In genomic region chr18:8794133-8794986, GRCh38 we compare ENCODE assay signal across 11 cellular contexts.
DNase-seq lines count a peak whose midpoint lies in the region; ATAC-seq, FAIRE-seq and TF ChIP-seq lines count a peak whose summit lies in the region.
"Had no signal": no experiment of that assay in that cellular context is flagged by ENCODE, and none has a peak within 500 bp of the region (broad histone marks: within the 10 kb centered on the region; RNA-seq: fewer than 3 reads in every experiment).

No MANE protein-coding gene starts in this region.

- TF ChIP-seq POLR2A in H1 (IDR thresholded peaks at IDR 0.05; ENCODE audit: control extremely low read depth in 1 of 2, low read depth in 2 of 2, low read length in 2 of 2): no peak

- H3K36me3 ChIP-seq in PC-3 (ENCODE audit: low read depth, low read length) (peaks cover 10% of the 10 kb centered on the region; the same call in 1 of the 2 replicates), H1 (ENCODE audit: control insufficient read depth in 2 of 4, insufficient read depth in 4 of 4, low read length in 3 of 4) (peaks cover 0 to 16% (median 10%) of the 10 kb centered on the region in 4 experiments; a peak in 6 of 8 replicates), neuronal stem cell (replicated peaks in 1 of 2; ENCODE audit: control insufficient read depth in 2 of 2, insufficient read depth in 2 of 2, low read length in 2 of 2) (peaks cover 0 to 14% of the 10 kb centered on the region in 2 donors)

- DNase-seq in EL (peak; percentile 78), PC-3 (peak; percentile 81), H1 (ENCODE audit: low read depth in 1 of 2, low spot score in 2 of 2) (no peak), neuronal stem cell (ENCODE audit: low spot score) (no peak), GM19238 (ENCODE audit: insufficient read length, low spot score) (no peak), Right ventricle myocardium superior (no peak), NCI-H526 treated with DMSO at 0.1 percent for 48 hours (lab: John Stamatoyannopoulos, UW) (no peak)
- DNase-seq: activated effector memory CD4-positive, alpha-beta T cell treated with anti-CD3 and anti-CD28 coated beads, Interleukin-2, amount 50 U/mL, for 16 hours had no signal

- H4K8ac ChIP-seq in H1 (ENCODE audit: extremely low read depth, insufficient read depth, low read length) (no peak overlapping the region), neuronal stem cell (ENCODE audit: low read depth, low read length) (no peak overlapping the region)

- no peak overlapping the region for H4K5ac ChIP-seq in H1 (ENCODE audit: insufficient read length, low read depth, low read length)

- H3K23me2 ChIP-seq in H1 (ENCODE audit: low read depth, low read length): no peaks in the 10 kb centered on the region

- no peak overlapping the region for H2AFZ ChIP-seq in PC-3 (ENCODE audit: low read length)
- H2AFZ ChIP-seq in H1 (ENCODE audit: low read length): no peak overlapping the region
- no peak overlapping the region for H2AFZ ChIP-seq in neuronal stem cell (ENCODE audit: low read length)

- TF ChIP-seq RAD21 in H1 (IDR thresholded peaks at IDR 0.05 in 1 of 2, conservative IDR thresholded peaks at IDR 0.05 in 1 of 2; ENCODE audit: low read depth in 2 of 2, low read length in 2 of 2): no peak

- H3K56ac ChIP-seq in H1 (replicated peaks; ENCODE audit: insufficient read length, low read depth, low read length): no peak overlapping the region

- H3K4me1 ChIP-seq in PC-3 (ENCODE audit: insufficient read depth, low read length) (peaks cover 61% of the 10 kb centered on the region), H1 (replicated peaks in 1 of 4; ENCODE audit: control insufficient read depth in 3 of 4, insufficient read depth in 4 of 4, low read length in 3 of 4) (peaks cover 7 to 27% (median 16%) of the 10 kb centered on the region in 4 experiments), neuronal stem cell (ENCODE audit: control insufficient read depth in 2 of 2, insufficient read depth in 1 of 2, low read depth in 1 of 2, low read length in 2 of 2) (peaks cover 18 to 27% of the 10 kb centered on the region in 2 donors)

- H4K91ac ChIP-seq in H1 (replicated peaks; ENCODE audit: insufficient read length, low read length) (peak overlapping the region; percentile 34), neuronal stem cell (ENCODE audit: low read depth, low read length, poor library complexity) (no peak overlapping the region)

- H3K18ac ChIP-seq in H1 (ENCODE audit: extremely low read depth, low read length): no peak overlapping the region
- peak overlapping the region; percentile 79 for H3K18ac ChIP-seq in neuronal stem cell (ENCODE audit: low read length)

- H3K4ac ChIP-seq in H1 (replicated peaks; ENCODE audit: insufficient read length, low read depth, low read length): no peak overlapping the region
- H3K4ac ChIP-seq in neuronal stem cell (ENCODE audit: low read length): no peak overlapping the region

- WGBS in H1 (ENCODE audit: extremely low coverage in 1 of 2, insufficient coverage in 1 of 2, insufficient read length in 1 of 2, insufficient replicate concordance in 2 of 2, low coverage in 1 of 2, low lambda C conversion rate in 2 of 2, missing lambda C conversion rate in 1 of 2), 2 experiments: 82% methylated on average over 13 of the region's 13 CpGs; no CpG with 5 or more reads in 1 of the 2 experiments
- no CpG with 5 or more reads among the region's 13 CpGs for WGBS in neuronal stem cell (ENCODE audit: extremely low coverage in 2 of 2, insufficient read length in 2 of 2, insufficient replicate concordance in 1 of 2), 2 donors

- H2BK12ac ChIP-seq in H1 (ENCODE audit: low read depth, low read length): peak overlapping the region; percentile 64; the same call in 1 of the 2 replicates
- H2BK12ac ChIP-seq in neuronal stem cell (ENCODE audit: low read length): peak overlapping the region; percentile 19

- H3K9me3 ChIP-seq in PC-3 (ENCODE audit: low read length) (no peaks in the 10 kb centered on the region), H1 (ENCODE audit: insufficient read depth in 2 of 2, low read depth in 1 of 2, low read length in 1 of 2) (no peaks in the 10 kb centered on the region), neuronal stem cell (replicated peaks in 1 of 2; ENCODE audit: control insufficient read depth in 2 of 2, insufficient read depth in 1 of 2, low read depth in 1 of 2, low read length in 2 of 2) (no peaks in the 10 kb centered on the region)

- H3K23ac ChIP-seq in H1 (ENCODE audit: insufficient read length) (no peak overlapping the region), neuronal stem cell (ENCODE audit: low read depth, low read length, poor library complexity) (no peak overlapping the region)

- H3K79me2 ChIP-seq in PC-3 (ENCODE audit: low read length) (no peaks in the 10 kb centered on the region), H1 (ENCODE audit: control insufficient read depth in 1 of 2, insufficient read depth in 2 of 2, low read length in 2 of 2) (no peaks in the 10 kb centered on the region)

- peaks cover 4% of the 10 kb centered on the region for H3F3A ChIP-seq in PC-3 (ENCODE audit: low read length, unreplicated experiment)

- H3K27me3 ChIP-seq in PC-3 (ENCODE audit: low read length) (no peaks in the 10 kb centered on the region), H1 (replicated peaks in 1 of 4; ENCODE audit: control insufficient read depth in 3 of 4, extremely low read depth in 1 of 4, insufficient read depth in 3 of 4, low read length in 3 of 4) (no peaks in the 10 kb centered on the region), neuronal stem cell (ENCODE audit: control insufficient read depth in 3 of 3, insufficient read depth in 3 of 3, low read depth in 1 of 3, low read length in 3 of 3) (no peaks in the 10 kb centered on the region)

- H3K27ac ChIP-seq in PC-3 (ENCODE audit: low read length) (peak overlapping the region; percentile 81), H1 (ENCODE audit: low read depth, low read length) (no peak overlapping the region), neuronal stem cell (replicated peaks; ENCODE audit: low read length) (no peak overlapping the region)
- H3K27ac ChIP-seq: VCaP had no signal

- H3K14ac ChIP-seq in H1 (ENCODE audit: insufficient read length) (no peak overlapping the region), neuronal stem cell (ENCODE audit: low read length) (no peak overlapping the region)

- no peaks in the 10 kb centered on the region for H4K20me1 ChIP-seq in PC-3 (ENCODE audit: low read length)
- H4K20me1 ChIP-seq in H1 (replicated peaks in 1 of 2; ENCODE audit: control insufficient read depth in 1 of 2, insufficient read depth in 2 of 2, low read length in 2 of 2): no peaks in the 10 kb centered on the region

- POLR2A ChIA-PET in PC-3 (lab: Charles Lee; ENCODE audit: unreplicated experiment) (no interaction called here), H1 (lab: Charles Lee; ENCODE audit: partially characterized antibody) (no interaction called here)

- H3K4me3 ChIP-seq in PC-3 (ENCODE audit: low read length) (no peak overlapping the region), H1 (ENCODE audit: extremely low read depth in 1 of 4, insufficient read depth in 2 of 4, low read depth in 3 of 4, low read length in 4 of 4) (no peak overlapping the region), neuronal stem cell (ENCODE audit: low read length in 2 of 2) (no peak overlapping the region)
- H3K4me3 ChIP-seq: skin epidermis had no signal

- H2AK5ac ChIP-seq in H1 (ENCODE audit: low read depth, low read length): 0 out of 2 replicates have a peak overlapping the region, but pooled peaks have one; percentile 71
- H2AK5ac ChIP-seq in neuronal stem cell (ENCODE audit: low read depth, low read length): no peak overlapping the region

- H3K4me2 ChIP-seq in PC-3 (ENCODE audit: low read length): peak overlapping the region; percentile 47
- H3K4me2 ChIP-seq in H1 (ENCODE audit: insufficient read depth in 1 of 2, low read depth in 2 of 2, low read length in 2 of 2): no peak overlapping the region; a peak in 1 of 4 replicates
- no peak overlapping the region for H3K4me2 ChIP-seq in neuronal stem cell (ENCODE audit: insufficient read depth, low read length, poor library complexity, severe bottlenecking)

- no peak overlapping the region for H2BK20ac ChIP-seq in H1 (ENCODE audit: low read length)

- intact Hi-C loops in PC-3 (cut with micrococcal nuclease): no loop called here
- intact Hi-C loops in Right ventricle myocardium superior (cut with DNase I): loop anchor here (10.0 kb wide), 1 partner anchor 50 kb away; no protein-coding TSS in a partner anchor

- H2BK5ac ChIP-seq in H1 (ENCODE audit: low read depth, low read length) (peak overlapping the region; percentile 67; the same call in 1 of the 2 replicates), neuronal stem cell (ENCODE audit: low read length) (no peak overlapping the region)

- H3K9ac ChIP-seq in PC-3 (ENCODE audit: low read length) (peak overlapping the region; percentile 29), H1 (replicated peaks in 1 of 4; ENCODE audit: extremely low read depth in 1 of 4, low read depth in 3 of 4, low read length in 3 of 4) (no peak overlapping the region), neuronal stem cell (ENCODE audit: low read depth, low read length, poor library complexity) (no peak overlapping the region)

- ATAC-seq in PC-3 (peak; percentile 47), GM18517 (IDR thresholded peaks at IDR 0.05; ENCODE audit: unreplicated experiment) (no peak), Right ventricle myocardium superior (ENCODE audit: poor library complexity) (no peak)

- H3K9me2 ChIP-seq in PC-3 (replicated peaks; ENCODE audit: low read length): no peaks in the 10 kb centered on the region

- H2BK15ac ChIP-seq in H1 (ENCODE audit: low read length) (no peak overlapping the region), neuronal stem cell (ENCODE audit: low read length) (no peak overlapping the region)

- H2BK120ac ChIP-seq in H1 (replicated peaks; ENCODE audit: low read depth, low read length) (no peak overlapping the region), neuronal stem cell (ENCODE audit: low read depth, low read length) (no peak overlapping the region)

- TF ChIP-seq CTCF in PC-3 (conservative IDR thresholded peaks at IDR 0.05; ENCODE audit: low read depth, low read length): no peak
- no peak for TF ChIP-seq CTCF in H1 (IDR thresholded peaks at IDR 0.05; ENCODE audit: control extremely low read depth in 1 of 3, insufficient read depth in 1 of 3, low read depth in 1 of 3, low read length in 3 of 3)

- BruUV-seq in PC-3 (replicated peaks; lab: Mats Ljungman, UMichigan): no TSS peak

- H3K79me1 ChIP-seq in H1 (ENCODE audit: low read depth, low read length) (no peaks in the 10 kb centered on the region), neuronal stem cell (ENCODE audit: low read depth, low read length) (no peaks in the 10 kb centered on the region)

- TF ChIP-seq EP300 in H1 (IDR thresholded peaks at IDR 0.05; ENCODE audit: borderline replicate concordance in 1 of 2, low read depth in 2 of 2, low read length in 2 of 2): no peak

- CTCF ChIA-PET in PC-3 (lab: Charles Lee) (interaction anchor here (0.5 to 1.2 kb wide), 3 partner anchors 69 to 102 kb away, joined by 3 to 4 read pairs (median 3); no protein-coding TSS in a partner anchor), H1 (lab: Charles Lee; ENCODE audit: partially characterized antibody) (interaction anchor here (0.9 to 1.9 kb wide), 6 partner anchors 11 to 194 kb away, joined by 3 to 5 read pairs (median 4); no protein-coding TSS in a partner anchor)

- FAIRE-seq in H1 (lab: Jason Lieb, UNC): no peak

Comparison
In these comparisons a context has a peak if more than half of its experiments do, and no peak if none do; other contexts are left out.
1. DNase-seq: peak in EL (single experiment) and PC-3 (single experiment); none in H1 (0 of 2), neuronal stem cell (single experiment), GM19238 (single experiment), Right ventricle myocardium superior (single experiment) and NCI-H526 treated with DMSO at 0.1 percent for 48 hours (single experiment).